Comparison of ENCODE assay signal across 8 cellular contexts in genomic region chr7:3922175-3922635, GRCh38.
DNase-seq lines count a peak whose midpoint lies in the region; ATAC-seq and TF ChIP-seq lines count a peak whose summit lies in the region.

No MANE protein-coding gene starts in this region.

- H3K36me3 Mint-ChIP-seq in endothelial cell (ENCODE audit: low read depth, unreplicated experiment) (no peaks in the 10 kb centered on the region), natural killer cell (no peaks in the 10 kb centered on the region), T-cell (no peaks in the 10 kb centered on the region)

- POLR2A ChIA-PET in T-cell (lab: Charles Lee), result no interaction called here

- 44 to 52% methylated on average over 5 to 9 of the region's 10 CpGs for WGBS in mesodermal cell (ENCODE audit: insufficient coverage in 2 of 2), 2 experiments

- H3K4me1 ChIP-seq in mesodermal cell (ENCODE audit: control insufficient read depth, insufficient read depth, low read length, poor library complexity, severe bottlenecking), result peaks cover 14% of the 10 kb centered on the region

- peak; percentile 86 for DNase-seq in ELF-1 (ENCODE audit: low read depth, low spot score)
- DNase-seq in NB4 (ENCODE audit: low read depth), result peak; percentile 74
- DNase-seq in endothelial cell (ENCODE audit: low spot score), result peak; percentile 7
- no peak for DNase-seq in natural killer cell
- no peak for DNase-seq in COLO668 (lab: John Stamatoyannopoulos, UW; ENCODE audit: unreplicated experiment)
- no peak for DNase-seq in T-cell

- intact Hi-C loops in natural killer cell (cut with micrococcal nuclease), result no loop called here

- CTCF ChIA-PET in T-cell (lab: Charles Lee), result no interaction called here

- H3K4me3 ChIP-seq in NB4 (ENCODE audit: low read depth, low read length) (no peak overlapping the region), mesodermal cell (ENCODE audit: extremely low read depth, insufficient read depth, low read length, poor library complexity, severe bottlenecking) (no peak overlapping the region)

- H3K27ac ChIP-seq in mesodermal cell (ENCODE audit: low read depth, low read length, severe bottlenecking), result peak overlapping the region; percentile 51

- H3K27ac Mint-ChIP-seq in endothelial cell (ENCODE audit: unreplicated experiment) (no peak overlapping the region), natural killer cell (no peak overlapping the region), T-cell (no peak overlapping the region)

- no peak for TF ChIP-seq POLR2A in NB4 (IDR thresholded peaks at IDR 0.05; ENCODE audit: extremely low read depth, insufficient read length)

- H3K27me3 Mint-ChIP-seq in endothelial cell (ENCODE audit: unreplicated experiment), result peaks cover 5% of the 10 kb centered on the region
- peaks cover 13 to 14% of the 10 kb centered on the region in 2 donors for H3K27me3 Mint-ChIP-seq in natural killer cell (ENCODE audit: low read depth in 2 of 2)
- H3K27me3 Mint-ChIP-seq in T-cell, result peaks cover 9 to 10% of the 10 kb centered on the region in 2 donors

- TF ChIP-seq CTCF in NB4 (IDR thresholded peaks at IDR 0.05; ENCODE audit: low read depth, low read length) (peak; percentile 29), endothelial cell (IDR thresholded peaks at IDR 0.05; ENCODE audit: unreplicated experiment) (no peak), natural killer cell (IDR thresholded peaks at IDR 0.05) (no peak)

- ATAC-seq in GM19467 (IDR thresholded peaks at IDR 0.05; ENCODE audit: unreplicated experiment), result no peak
- no peak for ATAC-seq in natural killer cell
- ATAC-seq in T-cell (replicated peaks in 1 of 4), result no peak

- H3K9me3 Mint-ChIP-seq in endothelial cell (ENCODE audit: unreplicated experiment), result no peaks in the 10 kb centered on the region
- H3K9me3 Mint-ChIP-seq in natural killer cell, result no peaks in the 10 kb centered on the region
- H3K9me3 Mint-ChIP-seq in T-cell, result peaks cover 0 to 4% (median 0%) of the 10 kb centered on the region in 3 donors

- H3K36me3 ChIP-seq in mesodermal cell (ENCODE audit: control insufficient read depth, insufficient read depth, low read length), result no peaks in the 10 kb centered on the region

- no peaks in the 10 kb centered on the region for H3K9me3 ChIP-seq in mesodermal cell (ENCODE audit: control insufficient read depth, low read length)

- H3K4me1 Mint-ChIP-seq in endothelial cell (ENCODE audit: unreplicated experiment) (peaks cover 4% of the 10 kb centered on the region), natural killer cell (peaks cover 4 to 5% of the 10 kb centered on the region in 2 donors), T-cell (peaks cover 3 to 10% (median 3%) of the 10 kb centered on the region in 3 donors)

- H3K4me3 Mint-ChIP-seq in endothelial cell (ENCODE audit: unreplicated experiment), result no peak overlapping the region
- no peak overlapping the region for H3K4me3 Mint-ChIP-seq in natural killer cell
- no peak overlapping the region for H3K4me3 Mint-ChIP-seq in T-cell

Comparison
In these comparisons a context has a peak if more than half of its experiments do, and no peak if none do; other contexts are left out.
1. DNase-seq: peak in ELF-1 (single experiment), NB4 (single experiment) and endothelial cell (single experiment); none in natural killer cell (single experiment), COLO668 (single experiment) and T-cell (0 of 34).